ENCODE assay signal across 9 cellular contexts in the genomic region with DNA sequence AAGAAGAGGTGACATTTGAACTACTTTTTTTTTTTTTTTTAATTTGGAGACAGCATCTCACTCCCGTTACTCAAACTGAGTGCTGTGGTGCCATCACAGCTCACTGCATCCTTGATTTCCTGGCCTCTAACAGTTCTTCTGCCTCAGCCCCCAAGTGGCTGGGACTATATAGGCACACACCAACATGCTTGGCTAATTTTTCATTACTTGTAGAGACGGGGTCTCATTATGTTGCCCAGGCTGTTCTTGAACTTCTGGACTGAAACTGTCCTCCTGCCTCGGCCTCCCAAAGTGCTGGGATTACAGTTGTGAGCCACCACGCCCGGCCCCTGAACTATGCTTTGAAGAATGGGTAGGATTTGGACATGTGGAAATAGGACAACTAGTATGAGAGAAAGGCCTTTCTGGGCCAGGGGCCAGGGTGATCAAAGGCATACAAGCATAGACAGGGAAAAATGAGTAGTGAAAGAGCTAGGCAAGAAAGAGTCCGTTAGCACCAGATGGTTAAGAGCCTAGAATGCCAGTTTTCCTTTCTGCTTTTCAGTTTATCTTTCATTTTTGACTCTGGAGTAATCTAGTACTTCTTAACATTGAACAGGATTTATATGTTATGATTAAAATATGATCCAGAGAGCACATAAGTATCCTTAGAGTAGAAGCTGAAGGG. TPM values are rescaled to one million over a fixed set of nuclear protein-coding genes. Genes with fewer than 3 reads are reported as not detected.
DNase-seq lines count a peak whose midpoint lies in the region; ATAC-seq, FAIRE-seq and TF ChIP-seq lines count a peak whose summit lies in the region.
"Had no signal": no experiment of that assay in that cellular context is flagged by ENCODE, and none has a peak within 500 bp of the region (broad histone marks: within the 10 kb centered on the region; RNA-seq: fewer than 3 reads in every experiment).

No MANE protein-coding gene starts in this region.

- ATAC-seq in HG03196 (IDR thresholded peaks at IDR 0.05; ENCODE audit: unreplicated experiment) = no peak

- H3K27ac ChIP-seq in effector memory CD4-positive, alpha-beta T cell (ENCODE audit: insufficient read depth, low read length, poor library complexity, severe bottlenecking) = no peak overlapping the region

- DNase-seq in AG08396 (ENCODE audit: low spot score) = peak; percentile 9
- no peak for DNase-seq in activated T-helper 1 cell treated with anti-CD3 and anti-CD28 coated beads, Interleukin-12 subunit alpha, Interleukin-12 subunit beta, Interleukin-2, Interleukin-4 antibody, amounts not matched to agents 30 ng/mL and 10 ng/mL and 1 ng/mL, durations not matched to agents 14 hours and 24 hours and 36 hours (ENCODE audit: low spot score)
- peak; percentile 12 for DNase-seq in left kidney (ENCODE audit: low read depth, low spot score)
- no peak for DNase-seq in effector memory CD4-positive, alpha-beta T cell
- no peak for DNase-seq in NCI-H748 treated with DMSO at 0.1 percent for 48 hours (lab: John Stamatoyannopoulos, UW)
- no peak for DNase-seq in H54 (ENCODE audit: insufficient read length, low spot score)

- H3K4me1 ChIP-seq in effector memory CD4-positive, alpha-beta T cell (ENCODE audit: control insufficient read depth, insufficient read depth, low read length, poor library complexity, severe bottlenecking) = peaks cover 9% of the 10 kb centered on the region
- H3K4me1 ChIP-seq: parathyroid adenoma had no signal

- H3K36me3 Mint-ChIP-seq in activated T-helper 1 cell treated with anti-CD3 and anti-CD28 coated beads, Interleukin-12 subunit alpha, Interleukin-12 subunit beta, Interleukin-2, Interleukin-4 antibody, amounts not matched to agents 30 ng/mL and 10 ng/mL and 1 ng/mL, durations not matched to agents 14 hours and 24 hours and 36 hours (ENCODE audit: low read depth) = peaks cover 17% of the 10 kb centered on the region

- TF ChIP-seq CTCF in GM12875 (IDR thresholded peaks at IDR 0.05; ENCODE audit: borderline replicate concordance, insufficient read depth, low read depth, low read length) = peak; percentile 36; the same call in 1 of the 2 replicates

- peak overlapping the region; percentile 49 for H3K27ac Mint-ChIP-seq in activated T-helper 1 cell treated with anti-CD3 and anti-CD28 coated beads, Interleukin-12 subunit alpha, Interleukin-12 subunit beta, Interleukin-2, Interleukin-4 antibody, amounts not matched to agents 30 ng/mL and 10 ng/mL and 1 ng/mL, durations not matched to agents 14 hours and 24 hours and 36 hours

- H3K36me3 ChIP-seq in effector memory CD4-positive, alpha-beta T cell (ENCODE audit: control insufficient read depth, insufficient read depth, low read length) = no peaks in the 10 kb centered on the region

- TF ChIP-seq POLR2A in H54 (IDR thresholded peaks at IDR 0.05; ENCODE audit: low read depth, low read length) = no peak

- H3K9me3 ChIP-seq in effector memory CD4-positive, alpha-beta T cell (ENCODE audit: control insufficient read depth, low read length) = no peaks in the 10 kb centered on the region

- no peak overlapping the region for H3K4me3 Mint-ChIP-seq in activated T-helper 1 cell treated with anti-CD3 and anti-CD28 coated beads, Interleukin-12 subunit alpha, Interleukin-12 subunit beta, Interleukin-2, Interleukin-4 antibody, amounts not matched to agents 30 ng/mL and 10 ng/mL and 1 ng/mL, durations not matched to agents 14 hours and 24 hours and 36 hours

- peak overlapping the region; percentile 21 for H3K4me3 ChIP-seq in GM12875 (ENCODE audit: low read depth, low read length)
- no peak overlapping the region for H3K4me3 ChIP-seq in effector memory CD4-positive, alpha-beta T cell (ENCODE audit: insufficient read depth, low read depth, low read length, poor library complexity, severe bottlenecking)

- no peaks in the 10 kb centered on the region for H3K27me3 ChIP-seq in effector memory CD4-positive, alpha-beta T cell (replicated peaks; ENCODE audit: control insufficient read depth, insufficient read depth, low read length, poor library complexity, severe bottlenecking)

- peaks cover 51% of the 10 kb centered on the region for H3K4me1 Mint-ChIP-seq in activated T-helper 1 cell treated with anti-CD3 and anti-CD28 coated beads, Interleukin-12 subunit alpha, Interleukin-12 subunit beta, Interleukin-2, Interleukin-4 antibody, amounts not matched to agents 30 ng/mL and 10 ng/mL and 1 ng/mL, durations not matched to agents 14 hours and 24 hours and 36 hours (ENCODE audit: low read depth)

- intact Hi-C loops in activated T-helper 1 cell treated with anti-CD3 and anti-CD28 coated beads, Interleukin-12 subunit alpha, Interleukin-12 subunit beta, Interleukin-2, Interleukin-4 antibody, amounts not matched to agents 30 ng/mL and 10 ng/mL and 1 ng/mL, durations not matched to agents 14 hours and 24 hours and 36 hours (cut with micrococcal nuclease) = loop anchor here (2.0 kb wide), 1 partner anchor 13 kb away; no protein-coding TSS in a partner anchor

- H3K27me3 Mint-ChIP-seq in activated T-helper 1 cell treated with anti-CD3 and anti-CD28 coated beads, Interleukin-12 subunit alpha, Interleukin-12 subunit beta, Interleukin-2, Interleukin-4 antibody, amounts not matched to agents 30 ng/mL and 10 ng/mL and 1 ng/mL, durations not matched to agents 14 hours and 24 hours and 36 hours (ENCODE audit: insufficient read depth) = no peaks in the 10 kb centered on the region

- H3K9me3 Mint-ChIP-seq in activated T-helper 1 cell treated with anti-CD3 and anti-CD28 coated beads, Interleukin-12 subunit alpha, Interleukin-12 subunit beta, Interleukin-2, Interleukin-4 antibody, amounts not matched to agents 30 ng/mL and 10 ng/mL and 1 ng/mL, durations not matched to agents 14 hours and 24 hours and 36 hours = no peaks in the 10 kb centered on the region

- no peak for FAIRE-seq in H54 (lab: Jason Lieb, UNC)

RNA-seq across cellular contexts. Expression of a gene that starts 6.3 kb away (rescaled TPM):
- total RNA-seq in activated T-helper 1 cell treated with anti-CD3 and anti-CD28 coated beads, Interleukin-12 subunit alpha, Interleukin-12 subunit beta, Interleukin-2, Interleukin-4 antibody, amounts not matched to agents 30 ng/mL and 10 ng/mL and 1 ng/mL, durations not matched to agents 14 hours and 24 hours and 36 hours = 40.6 and 41.0 TPM in 2 replicates

Comparison
In these comparisons a context has a peak if more than half of its experiments do, and no peak if none do; other contexts are left out.
1. DNase-seq: peak in AG08396 (single experiment) and left kidney (single experiment); none in activated T-helper 1 cell treated with anti-CD3 and anti-CD28 coated beads, Interleukin-12 subunit alpha, Interleukin-12 subunit beta, Interleukin-2, Interleukin-4 antibody, amounts not matched to agents 30 ng/mL and 10 ng/mL and 1 ng/mL, durations not matched to agents 14 hours and 24 hours and 36 hours (single experiment), effector memory CD4-positive, alpha-beta T cell (0 of 3), NCI-H748 treated with DMSO at 0.1 percent for 48 hours (single experiment) and H54 (single experiment).